In genomic region chr1:161915051-161915503, GRCh38 we compare ENCODE assay signal across 12 cellular contexts.
DNase-seq lines count a peak whose midpoint lies in the region; ATAC-seq lines count a peak whose summit lies in the region.
"Had no signal": no experiment of that assay in that cellular context is flagged by ENCODE, and none has a peak within 500 bp of the region (broad histone marks: within the 10 kb centered on the region; RNA-seq: fewer than 3 reads in every experiment).

No MANE protein-coding gene starts in this region.

- peaks cover 4% of the 10 kb centered on the region for H3K4me1 Mint-ChIP-seq in activated T-helper 17 cell treated with anti-CD3 and anti-CD28 coated beads, Interleukin-2, amount 50 U/mL, for 72 hours

- intact Hi-C loops in posterior cingulate gyrus (cut with DNase I) = no loop called here

- H3K36me3 Mint-ChIP-seq in activated T-helper 17 cell treated with anti-CD3 and anti-CD28 coated beads, Interleukin-2, amount 50 U/mL, for 72 hours (ENCODE audit: low read depth) = peaks cover 23% of the 10 kb centered on the region

- ATAC-seq in GM19043 (IDR thresholded peaks at IDR 0.05; ENCODE audit: low read depth, unreplicated experiment) = peak; percentile 66
- peak; percentile 86 for ATAC-seq in HG02973 (IDR thresholded peaks at IDR 0.05; ENCODE audit: unreplicated experiment)
- peak; percentile 84 for ATAC-seq in activated T-helper 17 cell treated with anti-CD3 and anti-CD28 coated beads, Interleukin-2, amount 50 U/mL, for 72 hours (replicated peaks)
- ATAC-seq: lower lobe of right lung, SK-N-SH treated with all-trans-retinoic acid at 6 μM for 48 hours had no signal

- no peaks in the 10 kb centered on the region for H3K9me3 Mint-ChIP-seq in activated T-helper 17 cell treated with anti-CD3 and anti-CD28 coated beads, Interleukin-2, amount 50 U/mL, for 72 hours

- no peak overlapping the region for H3K27ac Mint-ChIP-seq in activated T-helper 17 cell treated with anti-CD3 and anti-CD28 coated beads, Interleukin-2, amount 50 U/mL, for 72 hours

- no peak overlapping the region for H3K4me3 Mint-ChIP-seq in activated T-helper 17 cell treated with anti-CD3 and anti-CD28 coated beads, Interleukin-2, amount 50 U/mL, for 72 hours

- peak; percentile 7 for DNase-seq in EL
- no peak for DNase-seq in dedifferentiated amniotic fluid mesenchymal stem cell (ENCODE audit: extremely low spot score)
- no peak for DNase-seq in posterior cingulate gyrus
- no peak for DNase-seq in NCI-H526 (lab: John Stamatoyannopoulos, UW)
- DNase-seq in SK-N-DZ (ENCODE audit: low spot score) = no peak
- DNase-seq: lower lobe of right lung, NCI-H1436, upper lobe of left lung had no signal

- no peaks in the 10 kb centered on the region for H3K27me3 Mint-ChIP-seq in activated T-helper 17 cell treated with anti-CD3 and anti-CD28 coated beads, Interleukin-2, amount 50 U/mL, for 72 hours
